ENCODE assay signal across 12 cellular contexts in the genomic region with DNA sequence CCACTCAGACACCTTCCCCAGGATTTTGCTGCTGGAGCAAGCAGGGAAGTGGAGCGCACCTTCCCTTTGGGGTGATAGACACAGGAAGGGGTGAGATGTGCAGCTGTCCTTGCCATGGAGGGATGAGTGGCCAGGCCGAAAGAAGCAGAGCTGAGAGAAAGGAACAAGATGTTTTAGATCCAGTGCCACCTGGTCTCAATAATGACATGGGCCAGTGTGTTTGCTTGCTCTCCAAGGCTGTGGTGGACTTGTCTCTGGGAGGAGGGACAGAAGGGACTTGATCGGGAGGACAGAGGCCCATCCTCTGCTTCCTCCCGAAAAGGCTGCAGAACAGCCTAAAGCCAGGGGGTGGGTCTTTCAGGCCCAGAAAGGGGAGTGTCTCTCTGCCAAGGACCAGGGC.
"Had no signal": no experiment of that assay in that cellular context is flagged by ENCODE, and none has a peak within 500 bp of the region (broad histone marks: within the 10 kb centered on the region; RNA-seq: fewer than 3 reads in every experiment).

No MANE protein-coding gene starts in this region.

- DNase-seq: activated T-cell treated with anti-CD3 and anti-CD28 coated beads, Interleukin-2, amount 50 U/mL, for 1 hour; effector memory CD8-positive, alpha-beta T cell; kidney; left ventricle myocardium inferior; retina; stimulated activated CD4-positive, alpha-beta T cell treated with anti-CD3 and anti-CD28 coated beads, Interleukin-15, amount 100 ng/mL, for 24 hours; stimulated activated CD4-positive, alpha-beta T cell treated with anti-CD3 and anti-CD28 coated beads, Interleukin-4, amount 100 ng/mL, for 4 hours; tibial artery; uterus had no signal

- H3K27ac Mint-ChIP-seq: activated naive CD4-positive, alpha-beta T cell treated with anti-CD3 and anti-CD28 coated beads, Interleukin-2, amount 50 U/mL, for 24 hours; dendritic cell treated with granulocyte-macrophage colony-stimulating factor and Interleukin-4, amounts not matched to agents 40 ng/mL and 50 ng/mL, for 4 days; effector memory CD8-positive, alpha-beta T cell had no signal

- H3K4me2 ChIP-seq: hepatocyte had no signal

- H3K9me3 Mint-ChIP-seq: activated naive CD4-positive, alpha-beta T cell treated with anti-CD3 and anti-CD28 coated beads, Interleukin-2, amount 50 U/mL, for 24 hours; dendritic cell treated with granulocyte-macrophage colony-stimulating factor and Interleukin-4, amounts not matched to agents 40 ng/mL and 50 ng/mL, for 4 days; effector memory CD8-positive, alpha-beta T cell had no signal

- H2AFZ ChIP-seq: hepatocyte had no signal

- H3K4me3 ChIP-seq: hepatocyte, left ventricle myocardium inferior, tibial artery, uterus had no signal

- H3K4me1 ChIP-seq: uterus had no signal

- H3K4me3 Mint-ChIP-seq: activated naive CD4-positive, alpha-beta T cell treated with anti-CD3 and anti-CD28 coated beads, Interleukin-2, amount 50 U/mL, for 24 hours; dendritic cell treated with granulocyte-macrophage colony-stimulating factor and Interleukin-4, amounts not matched to agents 40 ng/mL and 50 ng/mL, for 4 days; effector memory CD8-positive, alpha-beta T cell had no signal

- H3K27me3 Mint-ChIP-seq: activated naive CD4-positive, alpha-beta T cell treated with anti-CD3 and anti-CD28 coated beads, Interleukin-2, amount 50 U/mL, for 24 hours had no signal

- ATAC-seq: effector memory CD8-positive, alpha-beta T cell had no signal

- H3K27me3 ChIP-seq: uterus had no signal

- H3K27ac ChIP-seq: hepatocyte, left ventricle myocardium inferior, tibial artery, uterus had no signal

- H3K9me3 ChIP-seq: left ventricle myocardium inferior, tibial artery, uterus had no signal

- H3K79me2 ChIP-seq: hepatocyte had no signal
